Comparison of ENCODE assay signal across 36 cellular contexts in genomic region chr1:204116539-204116938, GRCh38. TPM values are rescaled to one million over a fixed set of nuclear protein-coding genes. Genes with fewer than 3 reads are reported as not detected.
"Had no signal": no experiment of that assay in that cellular context is flagged by ENCODE, and none has a peak within 500 bp of the region (broad histone marks: within the 10 kb centered on the region; RNA-seq: fewer than 3 reads in every experiment).

No MANE protein-coding gene starts in this region.

- H3K36me3 Mint-ChIP-seq: activated naive CD4-positive, alpha-beta T cell treated with anti-CD3 and anti-CD28 coated beads, Interleukin-2, amount 10 ng/mL, durations not matched to agents 7 days and 5 days; activated naive CD8-positive, alpha-beta T cell had no signal

- H3K27me3 Mint-ChIP-seq: activated CD4-positive, alpha-beta T cell treated with anti-CD3 and anti-CD28 coated beads, Interleukin-2, amount 10 ng/mL, durations not matched to agents 7 days and 5 days; activated naive CD8-positive, alpha-beta T cell; activated naive CD8-positive, alpha-beta T cell treated with anti-CD3 and anti-CD28 coated beads, Interleukin-2, amount 50 U/mL, for 24 hours had no signal

- H3K4me3 Mint-ChIP-seq: activated CD4-positive, alpha-beta T cell treated with anti-CD3 and anti-CD28 coated beads, Interleukin-2, amount 10 ng/mL, durations not matched to agents 7 days and 5 days; activated CD8-positive, alpha-beta T cell treated with anti-CD3 and anti-CD28 coated beads, Interleukin-2, amount 10 ng/mL, durations not matched to agents 7 days and 5 days; activated naive CD4-positive, alpha-beta T cell treated with anti-CD3 and anti-CD28 coated beads, Interleukin-2, amount 10 ng/mL, durations not matched to agents 7 days and 5 days; activated naive CD8-positive, alpha-beta T cell; activated naive CD8-positive, alpha-beta T cell treated with anti-CD3 and anti-CD28 coated beads, Interleukin-2, amount 50 U/mL, for 24 hours; activated T-cell treated with anti-CD3 and anti-CD28 coated beads, Interleukin-2, amount 50 U/mL, for 4 hours; activated T-helper 1 cell treated with anti-CD3 and anti-CD28 coated beads, Interleukin-12 subunit alpha, Interleukin-12 subunit beta, Interleukin-2, Interleukin-4 antibody, amounts not matched to agents 30 ng/mL and 10 ng/mL and 1 ng/mL, durations not matched to agents 14 hours and 24 hours and 36 hours; brain had no signal

- H3K27me3 ChIP-seq: Peyer's patch had no signal

- H3K4me1 ChIP-seq: Peyer's patch had no signal

- H3K4me3 ChIP-seq: Peyer's patch had no signal

- H3K9me3 Mint-ChIP-seq: activated CD4-positive, alpha-beta T cell treated with anti-CD3 and anti-CD28 coated beads, Interleukin-2, amount 10 ng/mL, durations not matched to agents 7 days and 5 days; activated naive CD4-positive, alpha-beta T cell treated with anti-CD3 and anti-CD28 coated beads, Interleukin-2, amount 10 ng/mL, durations not matched to agents 7 days and 5 days; activated naive CD8-positive, alpha-beta T cell treated with anti-CD3 and anti-CD28 coated beads, Interleukin-2, amount 50 U/mL, for 24 hours; activated T-cell treated with anti-CD3 and anti-CD28 coated beads, Interleukin-2, amount 50 U/mL, for 4 hours; activated T-helper 1 cell treated with anti-CD3 and anti-CD28 coated beads, Interleukin-12 subunit alpha, Interleukin-12 subunit beta, Interleukin-2, Interleukin-4 antibody, amounts not matched to agents 30 ng/mL and 10 ng/mL and 1 ng/mL, durations not matched to agents 14 hours and 24 hours and 36 hours; brain had no signal

- DNase-seq: activated CD4-positive, alpha-beta T cell treated with anti-CD3 and anti-CD28 coated beads, Interleukin-2, amount 10 ng/mL, durations not matched to agents 7 days and 5 days; activated CD4-positive, alpha-beta T cell treated with anti-CD3 and anti-CD28 coated beads, Interleukin-2, amount 50 U/mL, for 48 hours; activated CD8-positive, alpha-beta T cell treated with anti-CD3 and anti-CD28 coated beads, Interleukin-2, amount 10 ng/mL, durations not matched to agents 7 days and 5 days; activated naive CD4-positive, alpha-beta T cell treated with anti-CD3 and anti-CD28 coated beads, Interleukin-2, amount 10 ng/mL, durations not matched to agents 7 days and 5 days; activated naive CD8-positive, alpha-beta T cell treated with anti-CD3 and anti-CD28 coated beads, Interleukin-2, amount 50 U/mL, for 24 hours; activated T-cell treated with anti-CD3 and anti-CD28 coated beads for 4 hours; activated T-cell treated with anti-CD3 and anti-CD28 coated beads, Interleukin-2, amount 50 U/mL, for 4 hours; anterior cingulate cortex; caudate nucleus; MM.1S; MV-4-11; NCI-H1092; NCI-H1436 treated with DMSO at 0.1 percent for 48 hours; NCI-H1694 treated with DMSO at 0.1 percent for 48 hours; NCI-H2029; NCI-H345; NCI-H526; NCI-H748 treated with DMSO at 0.1 percent for 48 hours; NK-92 treated with Interleukin-12 subunit alpha and Interleukin-12 subunit beta, amount 100 ng/mL, for 24 hours; PC-3; Peyer's patch; RPMI8226; SIG-M5; T-helper 1 cell; T-helper 2 cell; T-helper 9 cell had no signal

- ATAC-seq: activated CD8-positive, alpha-beta T cell treated with anti-CD3 and anti-CD28 coated beads, Interleukin-2, amount 10 ng/mL, durations not matched to agents 7 days and 5 days; activated naive CD8-positive, alpha-beta T cell treated with anti-CD3 and anti-CD28 coated beads, Interleukin-2, amount 50 U/mL, for 24 hours; activated T-cell treated with anti-CD3 and anti-CD28 coated beads, Interleukin-2, amount 50 U/mL, for 4 hours; PC-3; Right ventricle myocardium inferior; SK-N-SH treated with all-trans-retinoic acid at 6 μM for 48 hours had no signal

- H3K4me2 ChIP-seq: KMS-11 had no signal

- H3K27ac ChIP-seq: KMS-11, Peyer's patch, VCaP had no signal

- H3K27ac Mint-ChIP-seq: activated CD4-positive, alpha-beta T cell treated with anti-CD3 and anti-CD28 coated beads, Interleukin-2, amount 10 ng/mL, durations not matched to agents 7 days and 5 days; activated CD8-positive, alpha-beta T cell treated with anti-CD3 and anti-CD28 coated beads, Interleukin-2, amount 10 ng/mL, durations not matched to agents 7 days and 5 days; activated naive CD4-positive, alpha-beta T cell treated with anti-CD3 and anti-CD28 coated beads, Interleukin-2, amount 10 ng/mL, durations not matched to agents 7 days and 5 days; activated naive CD8-positive, alpha-beta T cell; activated naive CD8-positive, alpha-beta T cell treated with anti-CD3 and anti-CD28 coated beads, Interleukin-2, amount 50 U/mL, for 24 hours; activated T-helper 1 cell treated with anti-CD3 and anti-CD28 coated beads, Interleukin-12 subunit alpha, Interleukin-12 subunit beta, Interleukin-2, Interleukin-4 antibody, amounts not matched to agents 30 ng/mL and 10 ng/mL and 1 ng/mL, durations not matched to agents 14 hours and 24 hours and 36 hours; brain had no signal

- H3K9me3 ChIP-seq: Peyer's patch had no signal

- H3K9ac ChIP-seq: KMS-11 had no signal

- H3K4me1 Mint-ChIP-seq: activated CD4-positive, alpha-beta T cell treated with anti-CD3 and anti-CD28 coated beads, Interleukin-2, amount 10 ng/mL, durations not matched to agents 7 days and 5 days; activated naive CD4-positive, alpha-beta T cell treated with anti-CD3 and anti-CD28 coated beads, Interleukin-2, amount 10 ng/mL, durations not matched to agents 7 days and 5 days; brain had no signal

RNA-seq across cellular contexts. Expression of gene REN, which starts 49.6 kb away (rescaled TPM):
- total RNA-seq: activated CD4-positive, alpha-beta T cell treated with anti-CD3 and anti-CD28 coated beads, Interleukin-2, amount 10 ng/mL, durations not matched to agents 7 days and 5 days; activated CD8-positive, alpha-beta T cell treated with anti-CD3 and anti-CD28 coated beads, Interleukin-2, amount 10 ng/mL, durations not matched to agents 7 days and 5 days; activated T-cell treated with anti-CD3 and anti-CD28 coated beads, Interleukin-2, amount 50 U/mL, for 4 hours; activated T-helper 1 cell treated with anti-CD3 and anti-CD28 coated beads, Interleukin-12 subunit alpha, Interleukin-12 subunit beta, Interleukin-2, Interleukin-4 antibody, amounts not matched to agents 30 ng/mL and 10 ng/mL and 1 ng/mL, durations not matched to agents 14 hours and 24 hours and 36 hours; LHCN-M2; NCI-H460; Peyer's patch; Right ventricle myocardium inferior; SK-MEL-5 had no signal
